Comparison of ENCODE assay signal across 8 cellular contexts in the genomic region with DNA sequence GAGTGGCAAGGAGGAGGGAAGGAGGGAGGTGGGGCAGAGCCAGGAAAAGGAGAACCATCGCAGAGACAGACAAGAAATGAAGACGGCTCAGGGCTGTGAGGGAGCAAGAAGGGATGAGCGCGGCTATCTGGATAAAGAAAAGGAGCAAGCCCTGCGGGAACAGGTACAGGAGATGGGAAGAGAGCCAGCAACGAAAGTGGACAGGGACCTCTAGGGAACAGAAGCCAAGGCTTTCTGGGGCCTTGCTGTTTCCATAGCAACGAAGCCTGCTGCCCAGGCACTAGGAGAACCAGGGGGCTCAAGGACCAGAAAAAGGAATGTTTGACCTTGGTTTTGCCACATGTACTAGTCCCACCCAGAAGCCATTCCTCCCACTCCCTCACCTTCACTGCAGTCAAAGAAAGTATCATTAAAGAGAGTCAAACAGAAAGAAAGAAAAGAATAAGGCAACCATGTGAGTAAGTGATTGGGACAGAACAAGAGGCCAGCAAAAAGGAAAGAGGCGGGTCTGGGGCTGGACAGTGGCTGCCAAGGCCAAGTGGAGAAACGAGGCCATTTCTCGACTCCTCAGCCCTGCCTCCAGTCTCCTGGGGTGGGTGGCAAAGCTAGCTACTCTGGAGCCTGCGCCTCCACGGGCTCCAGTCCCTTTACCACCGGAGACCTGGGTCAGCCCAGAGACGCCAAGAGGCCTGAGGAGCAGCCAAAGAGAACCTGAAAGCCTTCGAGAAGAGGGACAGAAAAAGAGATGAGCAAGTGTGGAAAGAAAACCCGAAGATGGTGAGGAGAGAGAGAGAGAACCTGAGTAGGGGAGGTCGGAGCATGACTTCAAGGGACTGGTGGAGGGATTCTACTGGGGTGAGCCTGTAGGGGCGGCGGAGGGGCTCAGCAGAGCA. TPM values are rescaled to one million over a fixed set of nuclear protein-coding genes. Genes with fewer than 3 reads are reported as not detected.
A peak's percentile ranks its signal among the peaks of the same experiment; 100 is the strongest.
DNase-seq lines count a peak whose midpoint lies in the region; ATAC-seq and TF ChIP-seq lines count a peak whose summit lies in the region.

No MANE protein-coding gene starts in this region.

- no peak overlapping the region for H3K23ac ChIP-seq in neuronal stem cell (ENCODE audit: low read depth, low read length, poor library complexity)

- no peak overlapping the region for H2BK120ac ChIP-seq in neuronal stem cell (ENCODE audit: low read depth, low read length)

- H3K27ac ChIP-seq in BLaER1 (peak overlapping the region; percentile 86), neuronal stem cell (replicated peaks; ENCODE audit: low read length) (no peak overlapping the region)

- H3K9me3 ChIP-seq in BLaER1 (no peaks in the 10 kb centered on the region), neuronal stem cell (replicated peaks in 1 of 2; ENCODE audit: control insufficient read depth in 2 of 2, insufficient read depth in 1 of 2, low read depth in 1 of 2, low read length in 2 of 2) (no peaks in the 10 kb centered on the region)

- WGBS in neuronal stem cell (ENCODE audit: extremely low coverage in 2 of 2, insufficient read length in 2 of 2, insufficient replicate concordance in 1 of 2), 2 donors = no CpG with 5 or more reads among the region's 19 CpGs

- DNase-seq in NCI-H1092 treated with DMSO at 0.1 percent for 48 hours (lab: John Stamatoyannopoulos, UW) = peak; percentile 26
- peak; percentile 4 for DNase-seq in fibroblast of pulmonary artery (ENCODE audit: low read depth)
- no peak for DNase-seq in neuronal stem cell (ENCODE audit: low spot score)
- no peak for DNase-seq in H4 (ENCODE audit: low spot score)
- no peak for DNase-seq in mucosa of gallbladder (ENCODE audit: low spot score)
- DNase-seq in NCI-H82 (lab: John Stamatoyannopoulos, UW) = no peak

- peak overlapping the region; percentile 91 for H2AFZ ChIP-seq in neuronal stem cell (ENCODE audit: low read length)

- peak overlapping the region; percentile 96 for H3K4me2 ChIP-seq in BLaER1
- no peak overlapping the region for H3K4me2 ChIP-seq in neuronal stem cell (ENCODE audit: insufficient read depth, low read length, poor library complexity, severe bottlenecking)

- no peak overlapping the region for H3K14ac ChIP-seq in neuronal stem cell (ENCODE audit: low read length)

- H3K4me3 ChIP-seq in BLaER1 (peak overlapping the region; percentile 62), fibroblast of pulmonary artery (replicated peaks; ENCODE audit: low read depth, low read length) (no peak overlapping the region), neuronal stem cell (ENCODE audit: low read length in 2 of 2) (no peak overlapping the region)

- H3K4me1 ChIP-seq in BLaER1 (peaks cover 69% of the 10 kb centered on the region), neuronal stem cell (ENCODE audit: control insufficient read depth in 2 of 2, insufficient read depth in 1 of 2, low read depth in 1 of 2, low read length in 2 of 2) (peaks cover 3 to 14% of the 10 kb centered on the region in 2 donors)

- no peak overlapping the region for H2AK5ac ChIP-seq in neuronal stem cell (ENCODE audit: low read depth, low read length)

- peak overlapping the region; percentile 45 for H3K18ac ChIP-seq in neuronal stem cell (ENCODE audit: low read length)

- H3K4ac ChIP-seq in neuronal stem cell (ENCODE audit: low read length) = no peak overlapping the region

- TF ChIP-seq CTCF in fibroblast of pulmonary artery (IDR thresholded peaks at IDR 0.05; ENCODE audit: low read length, missing control alignments) = no peak

- H3K27me3 ChIP-seq in BLaER1 (no peaks in the 10 kb centered on the region), neuronal stem cell (ENCODE audit: control insufficient read depth in 3 of 3, insufficient read depth in 3 of 3, low read depth in 1 of 3, low read length in 3 of 3) (peaks cover 0 to 2% (median 0%) of the 10 kb centered on the region in 3 experiments)

- no peak overlapping the region for H4K8ac ChIP-seq in neuronal stem cell (ENCODE audit: low read depth, low read length)

- no peak overlapping the region for H2BK15ac ChIP-seq in neuronal stem cell (ENCODE audit: low read length)

- H4K91ac ChIP-seq in neuronal stem cell (ENCODE audit: low read depth, low read length, poor library complexity) = no peak overlapping the region

- no peaks in the 10 kb centered on the region for H4K20me1 ChIP-seq in BLaER1

- H3K36me3 ChIP-seq in BLaER1 = no peaks in the 10 kb centered on the region
- H3K36me3 ChIP-seq in neuronal stem cell (replicated peaks in 1 of 2; ENCODE audit: control insufficient read depth in 2 of 2, insufficient read depth in 2 of 2, low read length in 2 of 2) = no peaks in the 10 kb centered on the region

- H2BK5ac ChIP-seq in neuronal stem cell (ENCODE audit: low read length) = no peak overlapping the region

- peak overlapping the region; percentile 63 for H3K9ac ChIP-seq in BLaER1
- no peak overlapping the region for H3K9ac ChIP-seq in neuronal stem cell (ENCODE audit: low read depth, low read length, poor library complexity)

- H2BK12ac ChIP-seq in neuronal stem cell (ENCODE audit: low read length) = no peak overlapping the region

- no peak for ATAC-seq in GM19324 (IDR thresholded peaks at IDR 0.05; ENCODE audit: low FRiP score, unreplicated experiment)

- H3K79me1 ChIP-seq in neuronal stem cell (ENCODE audit: low read depth, low read length) = no peaks in the 10 kb centered on the region

RNA-seq across cellular contexts. Expression of gene NRXN2, which starts 35.1 kb away (rescaled TPM):
- 33.3 TPM for polyA plus RNA-seq in neuronal stem cell (2013, experiment 1 of 2)
- polyA plus RNA-seq in neuronal stem cell (2013, experiment 2 of 2) = 33.6 TPM
- 0.17 and 0.35 TPM in 2 replicates for total RNA-seq in H4 (2014; rRNA removed; shearing (Covaris generic))
- 8.1 TPM for total RNA-seq in mucosa of gallbladder

RNA-seq across cellular contexts. Expression of gene RASGRP2, which starts 56.1 kb away (rescaled TPM):
- 1.3 TPM for polyA plus RNA-seq in neuronal stem cell (2013, experiment 1 of 2)
- polyA plus RNA-seq in neuronal stem cell (2013, experiment 2 of 2) = 1.4 TPM
- not detected in 2 replicates for total RNA-seq in H4 (2014; rRNA removed; shearing (Covaris generic))
- total RNA-seq in mucosa of gallbladder = 17.1 TPM

Comparison
In these comparisons a context has a peak if more than half of its experiments do, and no peak if none do; other contexts are left out.
1. DNase-seq: peak in NCI-H1092 treated with DMSO at 0.1 percent for 48 hours (single experiment) and fibroblast of pulmonary artery (single experiment); none in neuronal stem cell (single experiment), H4 (single experiment), mucosa of gallbladder (single experiment) and NCI-H82 (single experiment).
2. RNA of gene RASGRP2, which starts 56.1 kb away (total RNA-seq): 17.1 TPM in mucosa of gallbladder (single experiment); not detected in H4; every median in the first group is over 10 times any median in the second.